Comparison of ENCODE assay signal across 12 cellular contexts in the genomic region with DNA sequence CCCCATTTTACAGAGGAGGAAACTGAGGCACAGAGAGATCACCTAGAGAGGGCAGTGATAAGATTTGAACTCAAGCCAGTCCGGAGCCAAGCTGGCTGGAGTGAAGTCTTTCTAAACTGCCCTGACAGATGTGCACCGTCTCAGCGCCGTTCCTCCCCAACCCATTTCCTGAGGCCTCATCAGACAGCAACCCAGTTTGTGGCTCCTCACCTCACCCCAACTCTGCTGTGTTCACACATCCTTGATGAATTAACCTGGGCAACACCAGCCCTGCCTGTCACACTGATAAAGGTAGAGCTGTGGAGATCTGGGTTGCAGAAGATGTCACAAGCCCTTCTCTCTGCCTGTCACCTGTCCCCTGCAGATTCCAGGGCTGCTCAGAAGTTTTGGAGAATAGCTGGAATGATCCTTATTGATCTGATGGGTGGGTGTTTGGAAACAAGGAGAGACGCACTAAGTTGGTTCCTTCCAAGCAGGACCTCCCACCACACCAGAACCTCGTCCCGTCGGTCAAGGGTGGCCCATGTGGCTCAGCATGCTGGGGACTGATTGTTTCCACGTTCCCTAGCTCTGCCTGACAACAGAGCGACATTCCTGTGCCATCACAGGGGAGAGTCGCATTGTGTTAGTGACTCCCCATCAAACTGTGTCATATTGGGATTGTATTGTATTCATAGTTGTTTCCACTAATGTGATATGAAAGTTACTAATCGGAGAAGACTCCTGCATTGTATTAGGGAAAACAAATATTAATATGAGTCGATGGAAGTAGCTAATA.
A peak's percentile ranks its signal among the peaks of the same experiment; 100 is the strongest.
DNase-seq lines count a peak whose midpoint lies in the region; ATAC-seq and TF ChIP-seq lines count a peak whose summit lies in the region.
"Had no signal": no experiment of that assay in that cellular context is flagged by ENCODE, and none has a peak within 500 bp of the region (broad histone marks: within the 10 kb centered on the region; RNA-seq: fewer than 3 reads in every experiment).

No MANE protein-coding gene starts in this region.

- no peak overlapping the region for H3K23ac ChIP-seq in H9 (ENCODE audit: insufficient read length, low read depth, low read length)

- no peak overlapping the region for H4K91ac ChIP-seq in H9 (ENCODE audit: insufficient read length, low read depth, low read length)

- no peak overlapping the region for H2BK120ac ChIP-seq in H9 (ENCODE audit: low read depth, low read length, poor library complexity, severe bottlenecking)

- CTCF ChIA-PET in activated CD8-positive, alpha-beta T cell treated with anti-CD3 and anti-CD28 coated beads, Interleukin-2, amount 10 ng/mL, durations not matched to agents 7 days and 5 days (lab: Charles Lee), result interaction anchor here (1.4 kb wide), 1 partner anchor 23 kb away, joined by 3 read pairs; no protein-coding TSS in a partner anchor
- CTCF ChIA-PET in activated CD8-positive, alpha-beta T cell treated with anti-CD3 and anti-CD28 coated beads for 36 hours (lab: Charles Lee), result no interaction called here

- peak overlapping the region; percentile 17 for H3K18ac ChIP-seq in H9 (ENCODE audit: insufficient read length, low read depth, low read length)

- POLR2A ChIA-PET in activated CD8-positive, alpha-beta T cell treated with anti-CD3 and anti-CD28 coated beads, Interleukin-2, amount 10 ng/mL, durations not matched to agents 7 days and 5 days (lab: Charles Lee), result interaction anchor here (0.5 kb wide), 1 partner anchor 226 kb away, joined by 3 read pairs; no protein-coding TSS in a partner anchor
- POLR2A ChIA-PET in activated CD8-positive, alpha-beta T cell treated with anti-CD3 and anti-CD28 coated beads for 36 hours (lab: Charles Lee), result no interaction called here

- intact Hi-C loops in activated CD8-positive, alpha-beta T cell treated with anti-CD3 and anti-CD28 coated beads for 36 hours (cut with micrococcal nuclease), result no loop called here
- intact Hi-C loops in dendritic cell treated with granulocyte-macrophage colony-stimulating factor and Interleukin-4, amounts not matched to agents 40 ng/mL and 50 ng/mL, for 4 days (cut with micrococcal nuclease), result no loop called here

- no peak overlapping the region; the same call in 1 of the 2 replicates for H3K14ac ChIP-seq in H9 (ENCODE audit: insufficient read depth, low read length)

- H3K4me1 ChIP-seq in H9 (ENCODE audit: insufficient read depth, low read length), result no peaks in the 10 kb centered on the region

- no peaks in the 10 kb centered on the region for H4K20me1 ChIP-seq in H9 (ENCODE audit: control insufficient read depth, insufficient read depth, insufficient read length)
- H4K20me1 ChIP-seq: BLaER1 treated with 17β-estradiol and CSF1 and Interleukin-3, amounts not matched to agents 10 nM and 100 nM had no signal

- no peak overlapping the region for H4K8ac ChIP-seq in H9 (replicated peaks; ENCODE audit: insufficient read length, low read depth, low read length)

- no peak overlapping the region for H3K56ac ChIP-seq in H9 (ENCODE audit: insufficient read length, low read depth, low read length)

- H3K79me1 ChIP-seq in H9 (ENCODE audit: insufficient read depth, low read depth, low read length, poor library complexity, severe bottlenecking), result no peaks in the 10 kb centered on the region

- H3K23me2 ChIP-seq in H9 (ENCODE audit: insufficient read length, low read depth, low read length, poor library complexity, severe bottlenecking), result no peaks in the 10 kb centered on the region

- no peak overlapping the region for H2BK5ac ChIP-seq in H9 (ENCODE audit: insufficient read length, low read length)

- peaks cover 4% of the 10 kb centered on the region for H3K27me3 Mint-ChIP-seq in activated CD8-positive, alpha-beta T cell treated with anti-CD3 and anti-CD28 coated beads, Interleukin-2, amount 10 ng/mL, durations not matched to agents 7 days and 5 days (ENCODE audit: low read depth)
- no peaks in the 10 kb centered on the region for H3K27me3 Mint-ChIP-seq in activated CD8-positive, alpha-beta T cell treated with anti-CD3 and anti-CD28 coated beads for 36 hours
- no peaks in the 10 kb centered on the region; the same call in none of the 2 replicates for H3K27me3 Mint-ChIP-seq in H9 (ENCODE audit: low read depth)
- H3K27me3 Mint-ChIP-seq in dendritic cell treated with granulocyte-macrophage colony-stimulating factor and Interleukin-4, amounts not matched to agents 40 ng/mL and 50 ng/mL, for 4 days, result peaks cover 11% of the 10 kb centered on the region
- H3K27me3 Mint-ChIP-seq in T-helper 17 cell, result peaks cover 66% of the 10 kb centered on the region

- peak overlapping the region; percentile 60 for H2AK5ac ChIP-seq in H9 (ENCODE audit: insufficient read length, low read length)

- no peaks in the 10 kb centered on the region for H3K27me3 ChIP-seq in H9 (ENCODE audit: insufficient read depth, low read length)
- H3K27me3 ChIP-seq: BLaER1 treated with 17β-estradiol and CSF1 and Interleukin-3, amounts not matched to agents 10 nM and 100 nM had no signal

- no peak for TF ChIP-seq CTCF in activated CD8-positive, alpha-beta T cell treated with anti-CD3 and anti-CD28 coated beads for 36 hours (IDR thresholded peaks at IDR 0.05)
- TF ChIP-seq CTCF in H9 (conservative IDR thresholded peaks at IDR 0.05), result no peak
- TF ChIP-seq CTCF in coronary artery (IDR thresholded peaks at IDR 0.05), result no peak

- no peak overlapping the region for H2BK15ac ChIP-seq in H9 (ENCODE audit: low read depth, low read length)

- H2BK12ac ChIP-seq in H9 (ENCODE audit: insufficient read length, low read depth, low read length), result no peak overlapping the region

- H3K4ac ChIP-seq in H9 (ENCODE audit: low read depth, low read length), result no peak overlapping the region; the same call in 1 of the 2 replicates

- ATAC-seq in activated CD8-positive, alpha-beta T cell treated with anti-CD3 and anti-CD28 coated beads, Interleukin-2, amount 10 ng/mL, durations not matched to agents 7 days and 5 days, result peak; percentile 63
- no peak for ATAC-seq in activated CD8-positive, alpha-beta T cell treated with anti-CD3 and anti-CD28 coated beads for 36 hours
- no peak for ATAC-seq in T-helper 17 cell

- H3K4me3 Mint-ChIP-seq in activated CD8-positive, alpha-beta T cell treated with anti-CD3 and anti-CD28 coated beads, Interleukin-2, amount 10 ng/mL, durations not matched to agents 7 days and 5 days, result no peak overlapping the region
- H3K4me3 Mint-ChIP-seq in activated CD8-positive, alpha-beta T cell treated with anti-CD3 and anti-CD28 coated beads for 36 hours, result no peak overlapping the region
- H3K4me3 Mint-ChIP-seq in H9 (no peak overlapping the region), T-helper 17 cell (no peak overlapping the region)
- no peak overlapping the region for H3K4me3 Mint-ChIP-seq in dendritic cell treated with granulocyte-macrophage colony-stimulating factor and Interleukin-4, amounts not matched to agents 40 ng/mL and 50 ng/mL, for 4 days
- H3K4me3 Mint-ChIP-seq: CD4-positive, CD25-positive, alpha-beta regulatory T cell had no signal

- H3K27ac Mint-ChIP-seq in activated CD8-positive, alpha-beta T cell treated with anti-CD3 and anti-CD28 coated beads, Interleukin-2, amount 10 ng/mL, durations not matched to agents 7 days and 5 days, result no peak overlapping the region
- no peak overlapping the region for H3K27ac Mint-ChIP-seq in activated CD8-positive, alpha-beta T cell treated with anti-CD3 and anti-CD28 coated beads for 36 hours
- peak overlapping the region in 1 of 3 experiments; percentile 44; a peak in 2 of 7 replicates for H3K27ac Mint-ChIP-seq in H9
- H3K27ac Mint-ChIP-seq in dendritic cell treated with granulocyte-macrophage colony-stimulating factor and Interleukin-4, amounts not matched to agents 40 ng/mL and 50 ng/mL, for 4 days, result peak overlapping the region; percentile 18
- no peak overlapping the region for H3K27ac Mint-ChIP-seq in T-helper 17 cell
- H3K27ac Mint-ChIP-seq: CD4-positive, CD25-positive, alpha-beta regulatory T cell had no signal

- no peaks in the 10 kb centered on the region for H3K9me3 ChIP-seq in H9 (ENCODE audit: control insufficient read depth, low read depth, low read length)
- H3K9me3 ChIP-seq in T-helper 17 cell (ENCODE audit: control insufficient read depth, low read length, poor library complexity, severe bottlenecking), result no peaks in the 10 kb centered on the region
- H3K9me3 ChIP-seq: BLaER1 treated with 17β-estradiol and CSF1 and Interleukin-3, amounts not matched to agents 10 nM and 100 nM had no signal

- no peak overlapping the region for H3K9ac ChIP-seq in H9 (ENCODE audit: extremely low read depth, insufficient read length, low read length)
- H3K9ac ChIP-seq: BLaER1 treated with 17β-estradiol and CSF1 and Interleukin-3, amounts not matched to agents 10 nM and 100 nM had no signal

- no peak overlapping the region for H3K4me3 ChIP-seq in coronary artery
- H3K4me3 ChIP-seq: BLaER1 treated with 17β-estradiol and CSF1 and Interleukin-3, amounts not matched to agents 10 nM and 100 nM had no signal

- H2AFZ ChIP-seq in H9 (ENCODE audit: low read length), result no peak overlapping the region

- peaks cover 15% of the 10 kb centered on the region for H3K4me1 Mint-ChIP-seq in activated CD8-positive, alpha-beta T cell treated with anti-CD3 and anti-CD28 coated beads, Interleukin-2, amount 10 ng/mL, durations not matched to agents 7 days and 5 days (ENCODE audit: low read depth)
- no peaks in the 10 kb centered on the region for H3K4me1 Mint-ChIP-seq in activated CD8-positive, alpha-beta T cell treated with anti-CD3 and anti-CD28 coated beads for 36 hours (ENCODE audit: low read depth)
- H3K4me1 Mint-ChIP-seq in H9 (peaks cover 6 to 12% of the 10 kb centered on the region in 2 experiments; a peak in 3 of 4 replicates), T-helper 17 cell (peaks cover 2% of the 10 kb centered on the region)
- peaks cover 79% of the 10 kb centered on the region for H3K4me1 Mint-ChIP-seq in dendritic cell treated with granulocyte-macrophage colony-stimulating factor and Interleukin-4, amounts not matched to agents 40 ng/mL and 50 ng/mL, for 4 days (ENCODE audit: low read depth)

- H3K79me2 ChIP-seq in H9 (ENCODE audit: insufficient read depth, low read length), result peaks cover 2% of the 10 kb centered on the region; the same call in 1 of the 2 replicates

- H4K5ac ChIP-seq in H9 (ENCODE audit: insufficient read length, low read depth, low read length), result no peak overlapping the region

- H3K27ac ChIP-seq in H9 (ENCODE audit: insufficient read length, low read depth, low read length), result no peak overlapping the region
- no peak overlapping the region for H3K27ac ChIP-seq in coronary artery
- H3K27ac ChIP-seq: BLaER1 treated with 17β-estradiol and CSF1 and Interleukin-3, amounts not matched to agents 10 nM and 100 nM had no signal

- DNase-seq in activated CD8-positive, alpha-beta T cell treated with anti-CD3 and anti-CD28 coated beads, Interleukin-2, amount 10 ng/mL, durations not matched to agents 7 days and 5 days, result peak; percentile 52
- DNase-seq in activated CD8-positive, alpha-beta T cell treated with anti-CD3 and anti-CD28 coated beads for 36 hours, result no peak
- DNase-seq in H9 (no peak), retina (peak; percentile 82), T-helper 17 cell (no peak), coronary artery (ENCODE audit: low spot score) (no peak)
- DNase-seq: ACHN, DMS53, GF-D8 had no signal

- H3T11ph ChIP-seq in H9 (ENCODE audit: low read length), result no peak overlapping the region

- H3K36me3 Mint-ChIP-seq in activated CD8-positive, alpha-beta T cell treated with anti-CD3 and anti-CD28 coated beads, Interleukin-2, amount 10 ng/mL, durations not matched to agents 7 days and 5 days (ENCODE audit: low read depth), result no peaks in the 10 kb centered on the region
- no peaks in the 10 kb centered on the region for H3K36me3 Mint-ChIP-seq in activated CD8-positive, alpha-beta T cell treated with anti-CD3 and anti-CD28 coated beads for 36 hours (ENCODE audit: low read depth)
- H3K36me3 Mint-ChIP-seq in H9 (ENCODE audit: insufficient read depth in 1 of 3, low read depth in 3 of 3) (no peaks in the 10 kb centered on the region), T-helper 17 cell (ENCODE audit: low read depth) (no peaks in the 10 kb centered on the region)
- H3K36me3 Mint-ChIP-seq in dendritic cell treated with granulocyte-macrophage colony-stimulating factor and Interleukin-4, amounts not matched to agents 40 ng/mL and 50 ng/mL, for 4 days (ENCODE audit: low read depth), result no peaks in the 10 kb centered on the region
- H3K36me3 Mint-ChIP-seq: CD4-positive, CD25-positive, alpha-beta regulatory T cell had no signal

- H2BK20ac ChIP-seq in H9 (ENCODE audit: low read depth, low read length, poor library complexity, severe bottlenecking), result no peak overlapping the region

- H3K9me3 Mint-ChIP-seq in activated CD8-positive, alpha-beta T cell treated with anti-CD3 and anti-CD28 coated beads, Interleukin-2, amount 10 ng/mL, durations not matched to agents 7 days and 5 days (ENCODE audit: insufficient read depth), result no peaks in the 10 kb centered on the region
- no peaks in the 10 kb centered on the region for H3K9me3 Mint-ChIP-seq in activated CD8-positive, alpha-beta T cell treated with anti-CD3 and anti-CD28 coated beads for 36 hours
- no peaks in the 10 kb centered on the region for H3K9me3 Mint-ChIP-seq in H9
- no peaks in the 10 kb centered on the region for H3K9me3 Mint-ChIP-seq in dendritic cell treated with granulocyte-macrophage colony-stimulating factor and Interleukin-4, amounts not matched to agents 40 ng/mL and 50 ng/mL, for 4 days

- no CpG with 5 or more reads among the region's 13 CpGs for WGBS in H9 (ENCODE audit: extremely low coverage, insufficient read length, low lambda C conversion rate)

- no peak overlapping the region for H3K4me2 ChIP-seq in H9 (ENCODE audit: insufficient read depth, insufficient read length, low read length)
- H3K4me2 ChIP-seq: BLaER1 treated with 17β-estradiol and CSF1 and Interleukin-3, amounts not matched to agents 10 nM and 100 nM had no signal

Comparison
In these comparisons a context has a peak if more than half of its experiments do, and no peak if none do; other contexts are left out.
1. DNase-seq: peak in activated CD8-positive, alpha-beta T cell treated with anti-CD3 and anti-CD28 coated beads, Interleukin-2, amount 10 ng/mL, durations not matched to agents 7 days and 5 days (single experiment) and retina (single experiment); none in activated CD8-positive, alpha-beta T cell treated with anti-CD3 and anti-CD28 coated beads for 36 hours (single experiment), H9 (single experiment), T-helper 17 cell (0 of 3) and coronary artery (single experiment).